ENCODE assay signal across 1 cellular context in genomic region chr4:64068096-64068495, GRCh38.
TF ChIP-seq lines count a peak whose summit lies in the region.

No MANE protein-coding gene starts in this region.

TF ChIP-seq in GM23338, 12 proteins besides CTCF, POLR2A, EP300 and RAD21 (continued from another document):
- no peak for TF ChIP-seq ZNF462 (CRISPR knock-in tag; IDR thresholded peaks at IDR 0.05)
- no peak for TF ChIP-seq ETS1 (IDR thresholded peaks at IDR 0.05)
- no peak for TF ChIP-seq STAT1 (IDR thresholded peaks at IDR 0.05; ENCODE audit: unreplicated experiment)
- TF ChIP-seq ZNF331 (CRISPR knock-in tag; IDR thresholded peaks at IDR 0.05; ENCODE audit: low read depth), result no peak
- TF ChIP-seq EZH2phosphoT487 (IDR thresholded peaks at IDR 0.05; ENCODE audit: unreplicated experiment), result no peak
- no peak for TF ChIP-seq CREB1 (CRISPR knock-in tag; IDR thresholded peaks at IDR 0.05; ENCODE audit: low read depth)
- TF ChIP-seq JUNB (IDR thresholded peaks at IDR 0.05; ENCODE audit: unreplicated experiment), result no peak
- TF ChIP-seq REST (IDR thresholded peaks at IDR 0.05; ENCODE audit: unreplicated experiment), result no peak
- no peak for TF ChIP-seq EZH2 (IDR thresholded peaks at IDR 0.05; ENCODE audit: low read depth, unreplicated experiment)
- no peak for TF ChIP-seq POLR2AphosphoS5 (IDR thresholded peaks at IDR 0.05; ENCODE audit: low read depth)
